Comparison of ENCODE assay signal across 14 cellular contexts in genomic region chr12:56518570-56518969, GRCh38. TPM values are rescaled to one million over a fixed set of nuclear protein-coding genes. Genes with fewer than 3 reads are reported as not detected.
DNase-seq lines count a peak whose midpoint lies in the region; ATAC-seq and TF ChIP-seq lines count a peak whose summit lies in the region.
"Had no signal": no experiment of that assay in that cellular context is flagged by ENCODE, and none has a peak within 500 bp of the region (broad histone marks: within the 10 kb centered on the region; RNA-seq: fewer than 3 reads in every experiment).

No MANE protein-coding gene starts in this region.

- H2AFZ ChIP-seq in OCI-LY3 (ENCODE audit: low read depth, low read length): no peak overlapping the region

- H3K27me3 ChIP-seq in OCI-LY3 (ENCODE audit: low read depth, low read length) (no peaks in the 10 kb centered on the region), neutrophil (no peaks in the 10 kb centered on the region)

- no peaks in the 10 kb centered on the region for H4K20me1 ChIP-seq in OCI-LY3 (ENCODE audit: insufficient read depth, low read length)

- 0 out of 2 replicates have a peak, but pooled peaks cover 10% of the 10 kb centered on the region for H3K79me2 ChIP-seq in OCI-LY3 (ENCODE audit: low read length)

- no peak for ATAC-seq in HG03280 (IDR thresholded peaks at IDR 0.05; ENCODE audit: unreplicated experiment)
- ATAC-seq in stimulated activated naive CD8-positive, alpha-beta T cell treated with anti-CD3 and anti-CD28 coated beads, Interleukin-15, amount 100 ng/mL, for 72 hours: no peak

- peak overlapping the region; percentile 25 for H3K4me2 ChIP-seq in OCI-LY3 (ENCODE audit: low read length)

- H3K27me3 Mint-ChIP-seq in endothelial cell (ENCODE audit: unreplicated experiment): peaks cover 4% of the 10 kb centered on the region
- no peaks in the 10 kb centered on the region for H3K27me3 Mint-ChIP-seq in stimulated activated naive CD8-positive, alpha-beta T cell treated with anti-CD3 and anti-CD28 coated beads, Interleukin-15, amount 100 ng/mL, for 72 hours
- H3K27me3 Mint-ChIP-seq: central memory CD8-positive, alpha-beta T cell had no signal

- TF ChIP-seq CTCF in OCI-LY3 (IDR thresholded peaks at IDR 0.05; ENCODE audit: low read depth, low read length) (no peak), endothelial cell (IDR thresholded peaks at IDR 0.05; ENCODE audit: unreplicated experiment) (no peak), neutrophil (IDR thresholded peaks at IDR 0.05) (no peak)

- H3K9me3 ChIP-seq in OCI-LY3 (ENCODE audit: insufficient read depth, low read length): no peaks in the 10 kb centered on the region
- no peaks in the 10 kb centered on the region for H3K9me3 ChIP-seq in neutrophil

- H3K4me3 ChIP-seq in OCI-LY3 (ENCODE audit: low read length) (no peak overlapping the region), neutrophil (ENCODE audit: low read depth in 1 of 2, low read length in 1 of 2) (peak overlapping the region in 1 of 2 experiments; percentile 2)

- H3K4me3 Mint-ChIP-seq in endothelial cell (ENCODE audit: unreplicated experiment): peak overlapping the region; percentile 81
- H3K4me3 Mint-ChIP-seq in stimulated activated naive CD8-positive, alpha-beta T cell treated with anti-CD3 and anti-CD28 coated beads, Interleukin-15, amount 100 ng/mL, for 72 hours: no peak overlapping the region
- H3K4me3 Mint-ChIP-seq: central memory CD8-positive, alpha-beta T cell had no signal

- H3K9me3 Mint-ChIP-seq in endothelial cell (ENCODE audit: unreplicated experiment): no peaks in the 10 kb centered on the region
- no peaks in the 10 kb centered on the region for H3K9me3 Mint-ChIP-seq in stimulated activated naive CD8-positive, alpha-beta T cell treated with anti-CD3 and anti-CD28 coated beads, Interleukin-15, amount 100 ng/mL, for 72 hours
- H3K9me3 Mint-ChIP-seq: central memory CD8-positive, alpha-beta T cell had no signal

- H3K27ac ChIP-seq in OCI-LY3 (ENCODE audit: low read length) (no peak overlapping the region), neutrophil (peak overlapping the region; percentile 51)

- H3K4me1 ChIP-seq in OCI-LY3 (ENCODE audit: low read length) (peaks cover 25% of the 10 kb centered on the region), neutrophil (ENCODE audit: control insufficient read depth in 1 of 2, insufficient read depth in 1 of 2, low read depth in 1 of 2, low read length in 1 of 2) (peaks cover 47 to 50% of the 10 kb centered on the region in 2 experiments)

- peaks cover 28% of the 10 kb centered on the region for H3K4me1 Mint-ChIP-seq in endothelial cell (ENCODE audit: unreplicated experiment)
- H3K4me1 Mint-ChIP-seq in stimulated activated naive CD8-positive, alpha-beta T cell treated with anti-CD3 and anti-CD28 coated beads, Interleukin-15, amount 100 ng/mL, for 72 hours: peaks cover 32% of the 10 kb centered on the region

- no peak overlapping the region for H3K9ac ChIP-seq in OCI-LY3 (ENCODE audit: low read length)

- H3K27ac Mint-ChIP-seq in endothelial cell (ENCODE audit: unreplicated experiment): peak overlapping the region; percentile 86
- H3K27ac Mint-ChIP-seq in stimulated activated naive CD8-positive, alpha-beta T cell treated with anti-CD3 and anti-CD28 coated beads, Interleukin-15, amount 100 ng/mL, for 72 hours: no peak overlapping the region

- H3K36me3 Mint-ChIP-seq in endothelial cell (ENCODE audit: low read depth, unreplicated experiment): no peaks in the 10 kb centered on the region

- peak; percentile 84 for DNase-seq in EH (ENCODE audit: low read depth)
- DNase-seq in endothelial cell (ENCODE audit: low spot score): no peak
- DNase-seq in NCI-H1092 treated with DMSO at 0.1 percent for 48 hours (lab: John Stamatoyannopoulos, UW): no peak
- DNase-seq in midbrain (lab: John Stamatoyannopoulos, UW): no peak
- no peak for DNase-seq in stimulated activated naive CD8-positive, alpha-beta T cell treated with anti-CD3 and anti-CD28 coated beads, Interleukin-15, amount 100 ng/mL, for 72 hours
- DNase-seq: activated naive CD4-positive, alpha-beta T cell treated with Interleukin-2 at 50 U/mL for 16 hours; erythroblast; NCI-H1436 treated with DMSO at 0.1 percent for 48 hours; NCI-H526; SHP77 treated with DMSO at 0.1 percent for 48 hours had no signal

- no peaks in the 10 kb centered on the region for H3K36me3 ChIP-seq in OCI-LY3 (replicated peaks; ENCODE audit: low read depth, low read length)
- H3K36me3 ChIP-seq in neutrophil: no peaks in the 10 kb centered on the region

RNA-seq across cellular contexts. Expression of gene RBMS2, which starts 3.0 kb away (rescaled TPM):
- 122 TPM for total RNA-seq in endothelial cell (ENCODE audit: unreplicated experiment)

RNA-seq across cellular contexts. Expression of gene GLS2, which starts 30.6 kb away (rescaled TPM):
- 0.21 TPM for total RNA-seq in endothelial cell (ENCODE audit: unreplicated experiment)

RNA-seq across cellular contexts. Expression of gene SPRYD4, which starts 50.2 kb away (rescaled TPM):
- total RNA-seq in endothelial cell (ENCODE audit: unreplicated experiment): 2.0 TPM
